ENCODE assay signal across 17 cellular contexts in the genomic region with DNA sequence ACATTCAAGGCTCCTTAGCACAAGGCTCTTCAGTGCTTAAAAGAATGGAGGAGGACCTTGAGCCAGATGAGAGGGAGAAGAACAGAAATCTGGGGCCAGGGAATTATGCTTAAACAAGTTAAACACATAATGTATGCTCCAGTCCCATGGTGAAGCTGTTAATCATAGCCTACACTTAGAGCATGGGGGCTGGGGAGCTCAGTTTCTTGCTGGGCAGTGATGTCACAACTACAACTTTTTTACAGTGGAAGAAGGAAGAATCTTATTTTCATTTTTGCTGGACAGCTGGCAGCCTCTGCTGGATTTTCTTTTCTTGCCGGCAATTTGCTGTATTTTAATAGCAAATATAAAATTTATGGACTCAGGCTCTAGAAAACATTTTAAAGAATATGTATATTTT.
DNase-seq lines count a peak whose midpoint lies in the region; ATAC-seq lines count a peak whose summit lies in the region.
"Had no signal": no experiment of that assay in that cellular context is flagged by ENCODE, and none has a peak within 500 bp of the region (broad histone marks: within the 10 kb centered on the region; RNA-seq: fewer than 3 reads in every experiment).

No MANE protein-coding gene starts in this region.

- DNase-seq in EL (peak; percentile 1), amniotic epithelial cell (ENCODE audit: low read depth) (peak; percentile 23), fibroblast of peridontal ligament (ENCODE audit: extremely low read depth) (peak; percentile 44), skeletal muscle cell (ENCODE audit: low read depth) (peak; percentile 6), immature natural killer cell (no peak), ACHN (no peak)
- DNase-seq: CD8-positive, alpha-beta memory T cell; HCEC 1CT; NCI-H146; NCI-H2107; NCI-H226; NCI-H69; PC-9; SK-N-SH had no signal

- H3K9me3 Mint-ChIP-seq in immature natural killer cell: peaks cover 0 to 7% (median 5%) of the 10 kb centered on the region in 6 donors

- no peaks in the 10 kb centered on the region for H3K36me3 Mint-ChIP-seq in immature natural killer cell
- H3K36me3 Mint-ChIP-seq: CD8-positive, alpha-beta memory T cell had no signal

- no peak overlapping the region for H3K27ac Mint-ChIP-seq in immature natural killer cell
- H3K27ac Mint-ChIP-seq: CD8-positive, alpha-beta memory T cell had no signal

- in situ Hi-C loops in ACHN (cut with HindIII; ENCODE audit: low pct_ligation_motif_present, low pct_unique_long_range_greater_than_20kb, low sequenced_read_pairs): no loop called here

- no peak for ATAC-seq in HG02642 (IDR thresholded peaks at IDR 0.05; ENCODE audit: poor library complexity, unreplicated experiment)
- ATAC-seq in GM18520 (IDR thresholded peaks at IDR 0.05; ENCODE audit: unreplicated experiment): no peak

- H3K27me3 Mint-ChIP-seq in immature natural killer cell (ENCODE audit: low read depth in 3 of 3): peaks cover 0 to 2% (median 0%) of the 10 kb centered on the region in 3 donors
- H3K27me3 Mint-ChIP-seq: CD8-positive, alpha-beta memory T cell had no signal

- H3K4me3 ChIP-seq in skeletal muscle cell (ENCODE audit: low read depth, low read length): no peak overlapping the region
- H3K4me3 ChIP-seq: BLaER1, PC-9 had no signal

- no peaks in the 10 kb centered on the region for H3K4me1 Mint-ChIP-seq in immature natural killer cell
- H3K4me1 Mint-ChIP-seq: CD8-positive, alpha-beta memory T cell had no signal

- no peak overlapping the region for H3K4me3 Mint-ChIP-seq in immature natural killer cell
- H3K4me3 Mint-ChIP-seq: CD8-positive, alpha-beta memory T cell had no signal

Comparison
In these comparisons a context has a peak if more than half of its experiments do, and no peak if none do; other contexts are left out.
1. DNase-seq: peak in EL (single experiment), amniotic epithelial cell (single experiment), fibroblast of peridontal ligament (single experiment) and skeletal muscle cell (single experiment); none in immature natural killer cell (0 of 3) and ACHN (single experiment).